In genomic region chr6:43687437-43688347, GRCh38 we compare ENCODE assay signal across 8 cellular contexts. TPM values are rescaled to one million over a fixed set of nuclear protein-coding genes. Genes with fewer than 3 reads are reported as not detected.
DNase-seq lines count a peak whose midpoint lies in the region; ATAC-seq and TF ChIP-seq lines count a peak whose summit lies in the region.

Gene MRPS18A, minus strand, starts transcription at chr6:43687791. Its CDS starts 12 bp downstream, at chr6:43687779.

- H3K4me1 ChIP-seq in ES-I3 (ENCODE audit: insufficient read depth, low read length) (peaks cover 8% of the 10 kb centered on the region), gastroesophageal sphincter (peaks cover 5 to 45% (median 20%) of the 10 kb centered on the region in 3 donors)

- H3K36me3 ChIP-seq in ES-I3 (ENCODE audit: insufficient read depth, low read length) (no peaks in the 10 kb centered on the region), gastroesophageal sphincter (peaks cover 0 to 1% of the 10 kb centered on the region in 2 donors)

- DNase-seq in H4 (ENCODE audit: low spot score) (peak; percentile 72), LoVo (ENCODE audit: low spot score) (peak; percentile 86), SK-N-DZ (ENCODE audit: low spot score) (peak; percentile 66), nucleus accumbens (lab: John Stamatoyannopoulos, UW) (peak in 54 of 56 donors; percentile 16 to 91 (median 77)), superior temporal gyrus (ENCODE audit: extremely low spot score) (peak; percentile 88)
- peak; percentile 84 for DNase-seq in activated naive CD4-positive, alpha-beta T cell treated with Interleukin-2 at 50 U/mL for 16 hours

- WGBS in gastroesophageal sphincter (ENCODE audit: low coverage in 1 of 2), 2 donors = 3 to 12% methylated on average over 7 of the region's 43 CpGs

- peak within 1 kb of the TSS; percentile 88 for H3K9ac ChIP-seq in ES-I3 (ENCODE audit: low read depth, low read length)

- H3K9me3 ChIP-seq in ES-I3 (ENCODE audit: control insufficient read depth, insufficient read depth, low read length) = no peaks in the 10 kb centered on the region
- H3K9me3 ChIP-seq in gastroesophageal sphincter = no peaks in the 10 kb centered on the region

- TF ChIP-seq EP300 in gastroesophageal sphincter (IDR thresholded peaks at IDR 0.05) = no peak

- TF ChIP-seq CTCF in gastroesophageal sphincter (IDR thresholded peaks at IDR 0.05) = peak in 1 of 4 experiments; percentile 8

- peak; percentile 30 to 38 for TF ChIP-seq POLR2A in gastroesophageal sphincter (IDR thresholded peaks at IDR 0.05)

- H3K27me3 ChIP-seq in gastroesophageal sphincter = peaks cover 3% of the 10 kb centered on the region

- H3K4me3 ChIP-seq in gastroesophageal sphincter = peak within 1 kb of the TSS; percentile 64 to 92

- peak; percentile 92 for ATAC-seq in gastroesophageal sphincter

- H3K27ac ChIP-seq in gastroesophageal sphincter = peak within 1 kb of the TSS; percentile 14 to 83 (median 67)

RNA-seq across cellular contexts. Expression of gene MRPS18A, which starts in this region (rescaled TPM):
- total RNA-seq in H4 (2014; rRNA removed; shearing (Covaris generic)) = 73.4 and 84.5 TPM in 2 replicates
- 37.9 and 45.6 TPM in 2 replicates for polyA plus RNA-seq in SK-N-DZ (2014; cell fraction: cytosol; rRNA removed)
- polyA plus RNA-seq in SK-N-DZ (2014; cell fraction: nucleus; rRNA removed) = 20.9 and 27.9 TPM in 2 replicates
- total RNA-seq in gastroesophageal sphincter = 10 to 100 TPM; 36.3 to 47.3 (median 38.6) TPM

Comparison
In these comparisons a context has a peak if more than half of its experiments do, and no peak if none do; other contexts are left out.
1. Peak in every context shown above with its lines: DNase-seq, ATAC-seq, H3K4me3 ChIP-seq and H3K27ac ChIP-seq.